In genomic region chr12:1576410-1577240, GRCh38 we compare ENCODE assay signal across 10 cellular contexts. TPM values are rescaled to one million over a fixed set of nuclear protein-coding genes. Genes with fewer than 3 reads are reported as not detected.
DNase-seq lines count a peak whose midpoint lies in the region; ATAC-seq and TF ChIP-seq lines count a peak whose summit lies in the region.
"Had no signal": no experiment of that assay in that cellular context is flagged by ENCODE, and none has a peak within 500 bp of the region (broad histone marks: within the 10 kb centered on the region; RNA-seq: fewer than 3 reads in every experiment).

No MANE protein-coding gene starts in this region.

- H3K9ac ChIP-seq in NT2/D1 (ENCODE audit: insufficient read length, low read depth) = peak overlapping the region; percentile 12

- peak overlapping the region; percentile 69 for H3K27ac ChIP-seq in A673 (ENCODE audit: low read depth, low read length, poor library complexity, severe bottlenecking)

- POLR2A ChIA-PET in A673 (lab: Charles Lee; ENCODE audit: low non-redundant PET) = interaction anchor here (0.7 kb wide), 2 partner anchors 800 to 1187 kb away, joined by 5 read pairs; no protein-coding TSS in a partner anchor

- peaks cover 4% of the 10 kb centered on the region for H3K9me3 Mint-ChIP-seq in nephron progenitor cell
- H3K9me3 Mint-ChIP-seq: activated naive CD4-positive, alpha-beta T cell treated with anti-CD3 and anti-CD28 coated beads, Interleukin-2, amount 10 ng/mL, durations not matched to agents 7 days and 5 days had no signal

- H3K36me3 ChIP-seq in A673 (ENCODE audit: insufficient read depth, low read length, poor library complexity, severe bottlenecking) = no peaks in the 10 kb centered on the region
- no peaks in the 10 kb centered on the region for H3K36me3 ChIP-seq in NT2/D1 (ENCODE audit: insufficient read depth, insufficient read length, low read length)

- no peak overlapping the region for H3K4me3 Mint-ChIP-seq in nephron progenitor cell
- H3K4me3 Mint-ChIP-seq: activated naive CD4-positive, alpha-beta T cell treated with anti-CD3 and anti-CD28 coated beads, Interleukin-2, amount 10 ng/mL, durations not matched to agents 7 days and 5 days had no signal

- peak; percentile 62 for DNase-seq in A673 (ENCODE audit: low spot score)
- DNase-seq in NT2/D1 (ENCODE audit: low read depth, low spot score) = no peak
- peak; percentile 79 for DNase-seq in fibroblast of mammary gland (ENCODE audit: low read depth)
- peak; percentile 26 for DNase-seq in nephron progenitor cell
- DNase-seq in activated CD4-positive, alpha-beta T cell treated with anti-CD3 and anti-CD28 coated beads, Interleukin-2, amount 50 U/mL, for 4 hours = no peak
- no peak for DNase-seq in NCI-H1694 treated with DMSO at 0.1 percent for 48 hours (lab: John Stamatoyannopoulos, UW)
- DNase-seq in GM20000 (ENCODE audit: low spot score) = no peak
- DNase-seq: activated naive CD4-positive, alpha-beta T cell treated with anti-CD3 and anti-CD28 coated beads, Interleukin-2, amount 10 ng/mL, durations not matched to agents 7 days and 5 days; C1 segment of cervical spinal cord had no signal

- no peaks in the 10 kb centered on the region for H3K27me3 ChIP-seq in A673 (replicated peaks; ENCODE audit: insufficient read depth, low read depth, low read length, poor library complexity)
- no peaks in the 10 kb centered on the region for H3K27me3 ChIP-seq in NT2/D1 (ENCODE audit: insufficient read depth, insufficient read length)

- H3K4me1 ChIP-seq in A673 (ENCODE audit: insufficient read depth, low read length, poor library complexity, severe bottlenecking) = peaks cover 41% of the 10 kb centered on the region
- H3K4me1 ChIP-seq in NT2/D1 (ENCODE audit: insufficient read depth, insufficient read length) = no peaks in the 10 kb centered on the region

- no peak for ATAC-seq in HG03025 (IDR thresholded peaks at IDR 0.05; ENCODE audit: low FRiP score, unreplicated experiment)

- no peaks in the 10 kb centered on the region for H3K9me3 ChIP-seq in A673 (ENCODE audit: low read depth, low read length, poor library complexity, severe bottlenecking)
- H3K9me3 ChIP-seq in NT2/D1 (ENCODE audit: insufficient read depth, low read length) = no peaks in the 10 kb centered on the region

- no TSS peak for BruUV-seq in A673 (replicated peaks; lab: Mats Ljungman, UMichigan)

- H3K27me3 Mint-ChIP-seq in nephron progenitor cell (ENCODE audit: low read depth, poor library complexity) = peaks cover 13% of the 10 kb centered on the region

- peaks cover 10% of the 10 kb centered on the region for H3K36me3 Mint-ChIP-seq in nephron progenitor cell (ENCODE audit: low read depth)
- H3K36me3 Mint-ChIP-seq: activated naive CD4-positive, alpha-beta T cell treated with anti-CD3 and anti-CD28 coated beads, Interleukin-2, amount 10 ng/mL, durations not matched to agents 7 days and 5 days had no signal

- peaks cover 96% of the 10 kb centered on the region for H3K4me1 Mint-ChIP-seq in nephron progenitor cell
- H3K4me1 Mint-ChIP-seq: activated naive CD4-positive, alpha-beta T cell treated with anti-CD3 and anti-CD28 coated beads, Interleukin-2, amount 10 ng/mL, durations not matched to agents 7 days and 5 days had no signal

- TF ChIP-seq CTCF in A673 (conservative IDR thresholded peaks at IDR 0.05; ENCODE audit: low read depth, low read length) = no peak
- peak; percentile 11 for TF ChIP-seq CTCF in fibroblast of mammary gland (conservative IDR thresholded peaks at IDR 0.05; ENCODE audit: control insufficient read depth, insufficient read depth, low read depth, low read length)
- no peak for TF ChIP-seq CTCF in nephron progenitor cell (IDR thresholded peaks at IDR 0.05)
- no peak for TF ChIP-seq CTCF in GM20000 (IDR thresholded peaks at IDR 0.05; ENCODE audit: extremely low read depth, missing control alignments)

- intact Hi-C loops in A673 (cut with micrococcal nuclease; ENCODE audit: unreplicated experiment) = loop anchor here (1.0 to 5.0 kb wide), 2 partner anchors 59 to 458 kb away; no protein-coding TSS in a partner anchor

- CTCF ChIA-PET in A673 (lab: Charles Lee) = interaction anchor here (0.9 to 7.0 kb wide), 2 partner anchors 59 to 458 kb away, joined by 3 to 35 read pairs; no protein-coding TSS in a partner anchor

- H3K4me3 ChIP-seq in A673 (ENCODE audit: low read depth, low read length, poor library complexity, severe bottlenecking) = peak overlapping the region; percentile 20
- H3K4me3 ChIP-seq in NT2/D1 (ENCODE audit: insufficient read length, low read depth) = no peak overlapping the region
- peak overlapping the region; percentile 9 for H3K4me3 ChIP-seq in fibroblast of mammary gland (ENCODE audit: control insufficient read depth, low read depth, low read length)

- peak overlapping the region; percentile 97 for H3K27ac Mint-ChIP-seq in nephron progenitor cell
- H3K27ac Mint-ChIP-seq: activated naive CD4-positive, alpha-beta T cell treated with anti-CD3 and anti-CD28 coated beads, Interleukin-2, amount 10 ng/mL, durations not matched to agents 7 days and 5 days had no signal

RNA-seq across cellular contexts. Expression of gene FBXL14, which starts 17.8 kb away (rescaled TPM):
- total RNA-seq in A673 (2021) = 19.3 and 21.2 TPM in 2 replicates

RNA-seq across cellular contexts. Expression of gene WNT5B, which starts 52.4 kb away (rescaled TPM):
- 0.34 and 0.59 TPM in 2 replicates for total RNA-seq in A673 (2021)

Comparison
In these comparisons a context has a peak if more than half of its experiments do, and no peak if none do; other contexts are left out.
1. DNase-seq: peak in A673 (single experiment), fibroblast of mammary gland (single experiment) and nephron progenitor cell (single experiment); none in NT2/D1 (single experiment), activated CD4-positive, alpha-beta T cell treated with anti-CD3 and anti-CD28 coated beads, Interleukin-2, amount 50 U/mL, for 4 hours (0 of 2), NCI-H1694 treated with DMSO at 0.1 percent for 48 hours (single experiment) and GM20000 (single experiment).